ENCODE assay signal across 13 cellular contexts in the genomic region with DNA sequence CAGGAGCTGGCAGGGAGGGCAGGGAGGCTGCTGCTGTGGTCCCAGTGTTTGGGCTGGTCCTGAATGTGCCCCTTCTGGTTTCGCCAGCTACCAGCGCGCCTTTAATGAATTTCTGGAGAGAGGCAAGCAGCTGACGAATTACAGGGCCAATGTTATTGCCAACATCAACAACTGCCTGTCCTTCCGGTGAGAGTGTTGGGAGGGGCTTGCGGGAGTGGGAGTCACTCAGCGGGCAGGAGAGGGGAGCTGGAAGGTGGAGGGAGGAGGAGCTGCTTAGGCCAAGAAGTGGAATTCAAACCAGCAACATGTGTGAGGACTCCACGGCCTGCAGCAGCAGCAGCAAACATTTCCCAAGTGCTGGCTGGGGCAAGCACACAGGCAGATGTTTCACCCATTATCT. TPM values are rescaled to one million over a fixed set of nuclear protein-coding genes. Genes with fewer than 3 reads are reported as not detected.
DNase-seq lines count a peak whose midpoint lies in the region; ATAC-seq and TF ChIP-seq lines count a peak whose summit lies in the region.
"Had no signal": no experiment of that assay in that cellular context is flagged by ENCODE, and none has a peak within 500 bp of the region (broad histone marks: within the 10 kb centered on the region; RNA-seq: fewer than 3 reads in every experiment).

No MANE protein-coding gene starts in this region.

- ATAC-seq in Panc1: no peak
- ATAC-seq in HG03521 (IDR thresholded peaks at IDR 0.05; ENCODE audit: unreplicated experiment): no peak
- ATAC-seq in activated T-cell treated with anti-CD3 and anti-CD28 coated beads, Interleukin-2, amount 50 U/mL, for 4 hours: no peak

- H3K9me3 Mint-ChIP-seq in activated T-cell treated with anti-CD3 and anti-CD28 coated beads, Interleukin-2, amount 50 U/mL, for 4 hours: no peaks in the 10 kb centered on the region

- TF ChIP-seq CTCF in Panc1 (IDR thresholded peaks at IDR 0.05) (no peak), prostate gland (IDR thresholded peaks at IDR 0.05) (no peak)

- no peaks in the 10 kb centered on the region for H3K4me1 Mint-ChIP-seq in activated T-cell treated with anti-CD3 and anti-CD28 coated beads, Interleukin-2, amount 50 U/mL, for 4 hours (ENCODE audit: low read depth)

- H3K27me3 Mint-ChIP-seq in activated T-cell treated with anti-CD3 and anti-CD28 coated beads, Interleukin-2, amount 50 U/mL, for 4 hours (ENCODE audit: low read depth): peaks cover 5% of the 10 kb centered on the region

- POLR2A ChIA-PET in Panc1 (lab: Charles Lee): no interaction called here

- H3K4me3 Mint-ChIP-seq in activated T-cell treated with anti-CD3 and anti-CD28 coated beads, Interleukin-2, amount 50 U/mL, for 4 hours: no peak overlapping the region

- DNase-seq in H4 (ENCODE audit: low spot score) (peak; percentile 43), Panc1 (ENCODE audit: low read depth, low spot score) (no peak), fibroblast of gingiva (ENCODE audit: low read depth) (peak; percentile 77), prostate gland (ENCODE audit: low spot score) (peak; percentile 84), NCI-H1436 (lab: John Stamatoyannopoulos, UW) (no peak), GM19240 (ENCODE audit: insufficient read length, low spot score) (no peak)
- no peak for DNase-seq in activated T-cell treated with anti-CD3 and anti-CD28 coated beads, Interleukin-2, amount 50 U/mL, for 4 hours
- DNase-seq: effector CD8-positive, alpha-beta T cell; NCI-H510A treated with DMSO at 0.1 percent for 48 hours; stimulated activated naive CD4-positive, alpha-beta T cell treated with Interleukin-2 at 50 U/mL for 16 hours; T1000 had no signal

- H3K9me3 ChIP-seq in Panc1 (ENCODE audit: control insufficient read depth, insufficient read depth, low read depth, low read length) (no peaks in the 10 kb centered on the region), prostate gland (no peaks in the 10 kb centered on the region)

- TF ChIP-seq POLR2A in prostate gland (IDR thresholded peaks at IDR 0.05): no peak

- peak overlapping the region; percentile 66 for H3K27ac ChIP-seq in Panc1 (ENCODE audit: low read length)
- peak overlapping the region; percentile 42 to 74 for H3K27ac ChIP-seq in prostate gland

- intact Hi-C loops in Panc1 (cut with micrococcal nuclease; ENCODE audit: unreplicated experiment): no loop called here
- intact Hi-C loops in prostate gland (cut with DNase I): no loop called here

- no peaks in the 10 kb centered on the region for H3K36me3 Mint-ChIP-seq in activated T-cell treated with anti-CD3 and anti-CD28 coated beads, Interleukin-2, amount 50 U/mL, for 4 hours (ENCODE audit: insufficient read depth)

- peaks cover 64% of the 10 kb centered on the region for H3K4me1 ChIP-seq in Panc1 (ENCODE audit: control insufficient read depth, insufficient read depth, low read length)
- H3K4me1 ChIP-seq in prostate gland (replicated peaks): peaks cover 4% of the 10 kb centered on the region

- in situ Hi-C loops in Panc1 (cut with HindIII; ENCODE audit: low pct_unique_long_range_greater_than_20kb, low sequenced_read_pairs): no loop called here

- 0 out of 2 replicates have a peak, but pooled peaks cover 2% of the 10 kb centered on the region for H3K36me3 ChIP-seq in Panc1 (ENCODE audit: control insufficient read depth, insufficient read depth, low read length)
- H3K36me3 ChIP-seq in prostate gland: no peaks in the 10 kb centered on the region

- no peaks in the 10 kb centered on the region for H3K27me3 ChIP-seq in Panc1 (ENCODE audit: control insufficient read depth, insufficient read depth, low read length)
- no peaks in the 10 kb centered on the region for H3K27me3 ChIP-seq in prostate gland (replicated peaks; ENCODE audit: insufficient read depth)

- BruUV-seq in Panc1 (replicated peaks; lab: Mats Ljungman, UMichigan): no TSS peak

- CTCF ChIA-PET in Panc1 (lab: Charles Lee): interaction anchor here (0.7 kb wide), 1 partner anchor 19 kb away, joined by 3 read pairs; no protein-coding TSS in a partner anchor

- H3K4me3 ChIP-seq in Panc1 (ENCODE audit: low read depth in 2 of 2, low read length in 2 of 2) (no peak overlapping the region), prostate gland (no peak overlapping the region)
- H3K4me3 ChIP-seq: smooth muscle cell had no signal

- 16% methylated on average over 5 of the region's 8 CpGs for WGBS in prostate gland

RNA-seq across cellular contexts. Expression of a gene that starts 7.7 kb away (rescaled TPM):
- 0.41 and 5.3 TPM in 2 replicates for total RNA-seq in H4 (2014; rRNA removed; shearing (Covaris generic))
- 491 TPM for total RNA-seq in Panc1 (2021; ENCODE audit: unreplicated experiment)
- polyA plus RNA-seq in Panc1 (2012; ENCODE audit: insufficient read length): 322 TPM
- total RNA-seq in prostate gland: 10 to 100 TPM; 36.5 to 46.4 TPM
- total RNA-seq in activated T-cell treated with anti-CD3 and anti-CD28 coated beads, Interleukin-2, amount 50 U/mL, for 4 hours: 10 to 100 TPM in 1 of 3 donors, 1 to 10 TPM in 2; 1.4 to 10.4 (median 6.4) TPM

RNA-seq across cellular contexts. Expression of a gene that starts 36.4 kb away (rescaled TPM):
- total RNA-seq in H4 (2014; rRNA removed; shearing (Covaris generic)): not detected in 2 replicates
- total RNA-seq in Panc1 (2021; ENCODE audit: unreplicated experiment): 2.6 TPM
- polyA plus RNA-seq in Panc1 (2012; ENCODE audit: insufficient read length): 1.9 TPM
- 1 to 10 TPM in 1 of 2 donors, under 1 TPM in 1; 0.27 to 2.0 TPM for total RNA-seq in prostate gland
- not detected for total RNA-seq in activated T-cell treated with anti-CD3 and anti-CD28 coated beads, Interleukin-2, amount 50 U/mL, for 4 hours
- total RNA-seq: smooth muscle cell had no signal
- polyA plus RNA-seq: smooth muscle cell had no signal

RNA-seq across cellular contexts. Expression of a gene that starts 47.0 kb away (rescaled TPM):
- not detected in 2 replicates for total RNA-seq in H4 (2014; rRNA removed; shearing (Covaris generic))
- not detected for total RNA-seq in Panc1 (2021; ENCODE audit: unreplicated experiment)
- polyA plus RNA-seq in Panc1 (2012; ENCODE audit: insufficient read length): not detected
- 1 to 10 TPM in 1 of 2 donors, not detected in 1; 3.3 TPM for total RNA-seq in prostate gland
- not detected for total RNA-seq in activated T-cell treated with anti-CD3 and anti-CD28 coated beads, Interleukin-2, amount 50 U/mL, for 4 hours
- total RNA-seq: smooth muscle cell had no signal
- polyA plus RNA-seq: smooth muscle cell had no signal

Comparison
In these comparisons a context has a peak if more than half of its experiments do, and no peak if none do; other contexts are left out.
1. DNase-seq: peak in H4 (single experiment), fibroblast of gingiva (single experiment) and prostate gland (single experiment); none in Panc1 (single experiment), activated T-cell treated with anti-CD3 and anti-CD28 coated beads, Interleukin-2, amount 50 U/mL, for 4 hours (single experiment), NCI-H1436 (single experiment) and GM19240 (single experiment).
2. RNA of a gene that starts 7.7 kb away (total RNA-seq): 491 TPM in Panc1 (single experiment); 36.5 to 46.4 TPM in prostate gland, 1.4 to 10.4 TPM in activated T-cell treated with anti-CD3 and anti-CD28 coated beads, Interleukin-2, amount 50 U/mL, for 4 hours and 0.41 to 5.3 TPM in H4; every median in the first group is over 10 times any median in the second.